ENCODE assay signal across 1 cellular context in the genomic region with DNA sequence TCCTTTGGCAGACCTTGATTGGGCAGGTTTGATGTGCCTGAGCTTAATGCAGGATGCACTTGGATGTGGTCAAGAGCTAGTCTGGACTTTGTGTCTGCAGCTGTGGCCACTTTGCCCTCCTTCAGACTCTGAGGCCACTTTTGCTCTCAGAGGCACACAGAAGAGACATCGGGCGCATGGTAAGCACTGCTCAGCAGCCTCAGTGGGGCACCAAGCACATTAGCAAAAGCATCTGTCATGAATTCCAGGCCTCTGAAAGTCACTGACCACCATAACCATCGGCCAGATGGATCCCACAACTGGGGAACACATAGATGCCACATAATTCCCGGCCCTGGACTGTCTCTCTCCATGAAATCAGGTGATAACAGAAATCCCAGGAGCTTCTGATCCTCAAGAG.
A peak's percentile ranks its signal among the peaks of the same experiment; 100 is the strongest.
TF ChIP-seq lines count a peak whose summit lies in the region.

No MANE protein-coding gene starts in this region.

TF ChIP-seq in H1, 55 proteins besides CTCF, POLR2A, EP300 and RAD21:
- 0 out of 2 replicates have a peak, but pooled peaks have one; percentile 27 for TF ChIP-seq POLR2AphosphoS5 (IDR thresholded peaks at IDR 0.05; ENCODE audit: low read depth, low read length)
- no peak for TF ChIP-seq SIN3A (conservative IDR thresholded peaks at IDR 0.05 in 1 of 2, IDR thresholded peaks at IDR 0.05 in 1 of 2; ENCODE audit: low read depth in 1 of 2, low read length in 2 of 2)
